In the genomic region with DNA sequence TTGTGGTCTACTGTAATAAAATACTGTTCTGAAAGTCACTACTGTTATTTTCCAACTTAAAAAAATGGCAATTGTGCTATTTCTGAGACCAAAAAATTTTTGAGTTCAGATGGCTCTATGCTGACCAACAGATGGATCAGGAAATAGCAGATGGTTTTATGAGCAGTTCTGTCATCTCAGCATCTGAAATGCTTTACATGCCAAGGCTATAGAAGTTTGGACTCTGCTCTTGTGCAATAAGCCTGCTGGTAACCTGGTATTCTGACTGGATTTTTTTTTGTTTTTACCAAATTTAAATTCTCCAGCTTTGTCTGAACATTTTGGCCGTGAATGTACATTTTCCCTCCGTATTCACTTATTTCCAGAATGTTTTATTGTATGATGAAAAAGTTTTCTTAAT, we compare ENCODE assay signal across 18 cellular contexts.
DNase-seq lines count a peak whose midpoint lies in the region; ATAC-seq lines count a peak whose summit lies in the region.
"Had no signal": no experiment of that assay in that cellular context is flagged by ENCODE, and none has a peak within 500 bp of the region (broad histone marks: within the 10 kb centered on the region; RNA-seq: fewer than 3 reads in every experiment).

No MANE protein-coding gene starts in this region.

- peak; percentile 58 for DNase-seq in DMS 273 treated with DMSO at 0.1 percent for 48 hours (lab: John Stamatoyannopoulos, UW)
- peak; percentile 39 for DNase-seq in HCEC 1CT
- DNase-seq in NCI-H69 (lab: John Stamatoyannopoulos, UW) = peak; percentile 26
- DNase-seq in cerebellum (ENCODE audit: low spot score) = peak; percentile 49
- no peak for DNase-seq in ecto neural progenitor cell (ENCODE audit: low spot score)
- no peak for DNase-seq in NCI-H748 treated with DMSO at 0.1 percent for 48 hours (lab: John Stamatoyannopoulos, UW)
- no peak for DNase-seq in NCI-H2029 (lab: John Stamatoyannopoulos, UW)
- DNase-seq: CD4-positive, alpha-beta memory T cell; COR-L47; DMS79 treated with DMSO at 0.1 percent for 48 hours; NCI-H1048; NCI-H1417; NCI-H187; NCI-H774; T-helper 2 cell had no signal

- ATAC-seq in activated CD4-positive, CD25-positive, alpha-beta regulatory T cell treated with anti-CD3 and anti-CD28 coated beads, Interleukin-2, amount 50 U/mL, for 24 hours = no peak
- ATAC-seq: A549, SK-N-SH treated with all-trans-retinoic acid at 6 μM for 48 hours had no signal

Comparison
In these comparisons a context has a peak if more than half of its experiments do, and no peak if none do; other contexts are left out.
1. DNase-seq: peak in DMS 273 treated with DMSO at 0.1 percent for 48 hours (single experiment), HCEC 1CT (single experiment), NCI-H69 (single experiment) and cerebellum (single experiment); none in ecto neural progenitor cell (single experiment), NCI-H748 treated with DMSO at 0.1 percent for 48 hours (single experiment) and NCI-H2029 (single experiment).